In genomic region chr19:55648657-55649578, GRCh38 we compare ENCODE assay signal across 8 cellular contexts. TPM values are rescaled to one million over a fixed set of nuclear protein-coding genes. Genes with fewer than 3 reads are reported as not detected.
A peak's percentile ranks its signal among the peaks of the same experiment; 100 is the strongest.
DNase-seq lines count a peak whose midpoint lies in the region; ATAC-seq and TF ChIP-seq lines count a peak whose summit lies in the region.

No MANE protein-coding gene starts in this region.

- no TSS peak for BruUV-seq in mammary epithelial cell (replicated peaks; lab: Mats Ljungman, UMichigan)

- H3K9me3 Mint-ChIP-seq in mesothelial cell of epicardium: no peaks in the 10 kb centered on the region

- intact Hi-C loops in heart left ventricle (cut with DNase I): no loop called here
- intact Hi-C loops in cardiac septum (cut with DNase I): no loop called here
- intact Hi-C loops in mammary epithelial cell (cut with micrococcal nuclease): no loop called here
- intact Hi-C loops in uterus (cut with DNase I; ENCODE audit: low total_unique reads): loop anchor here (10.0 kb wide), 1 partner anchor 534 kb away; the partner anchor contains the start of gene PPP1R12C
- intact Hi-C loops in sciatic nerve (cut with DNase I): no loop called here

- no peaks in the 10 kb centered on the region for H3K27me3 ChIP-seq in heart left ventricle
- H3K27me3 ChIP-seq in mammary epithelial cell (ENCODE audit: insufficient read depth, low read length): no peaks in the 10 kb centered on the region
- no peaks in the 10 kb centered on the region for H3K27me3 ChIP-seq in uterus

- H3K4me1 ChIP-seq in heart left ventricle: peaks cover 4 to 45% (median 28%) of the 10 kb centered on the region in 12 donors
- peaks cover 30% of the 10 kb centered on the region for H3K4me1 ChIP-seq in mammary epithelial cell (ENCODE audit: insufficient read depth, low read length)
- peaks cover 0 to 12% of the 10 kb centered on the region in 2 donors for H3K4me1 ChIP-seq in uterus

- H3K27ac ChIP-seq in heart left ventricle: peak overlapping the region; percentile 69 to 93 (median 85)
- no peak overlapping the region for H3K27ac ChIP-seq in mammary epithelial cell (ENCODE audit: insufficient read depth, low read depth, low read length)
- H3K27ac ChIP-seq in uterus: peak overlapping the region; percentile 86

- ATAC-seq in heart left ventricle: no peak
- no peak for ATAC-seq in sciatic nerve

- no peak overlapping the region for H2AFZ ChIP-seq in mammary epithelial cell (ENCODE audit: low read depth, low read length)

- H3K79me2 ChIP-seq in mammary epithelial cell (ENCODE audit: insufficient read depth, low read length): peaks cover 20% of the 10 kb centered on the region

- no peak for DNase-seq in heart left ventricle
- DNase-seq in cardiac septum (ENCODE audit: low spot score): no peak
- no peak for DNase-seq in mammary epithelial cell
- no peak for DNase-seq in mesothelial cell of epicardium (ENCODE audit: low spot score in 2 of 2, unreplicated experiment in 2 of 2)
- no peak for DNase-seq in uterus
- no peak for DNase-seq in SKM-1 (lab: John Stamatoyannopoulos, UW; ENCODE audit: unreplicated experiment)
- no peak for DNase-seq in putamen (ENCODE audit: low spot score)
- no peak for DNase-seq in sciatic nerve (ENCODE audit: low spot score)

- no peak for TF ChIP-seq CTCF in heart left ventricle (IDR thresholded peaks at IDR 0.05)
- TF ChIP-seq CTCF in mammary epithelial cell (conservative IDR thresholded peaks at IDR 0.05 in 1 of 2, IDR thresholded peaks at IDR 0.05 in 1 of 2; ENCODE audit: extremely low read depth in 1 of 2, insufficient read depth in 1 of 2, low read depth in 1 of 2, low read length in 2 of 2): no peak
- TF ChIP-seq CTCF in mesothelial cell of epicardium (IDR thresholded peaks at IDR 0.05; ENCODE audit: unreplicated experiment): no peak
- TF ChIP-seq CTCF in uterus (IDR thresholded peaks at IDR 0.05): no peak

- CTCF ChIA-PET in mammary epithelial cell (lab: Charles Lee; ENCODE audit: low non-redundant PET): no interaction called here

- H3K4me3 ChIP-seq in heart left ventricle (peak overlapping the region; percentile 68 to 96 (median 86)), mammary epithelial cell (replicated peaks in 1 of 3; ENCODE audit: insufficient read depth in 1 of 3, low read depth in 2 of 3, low read length in 3 of 3) (peak overlapping the region; percentile 26 to 80 (median 54)), uterus (peak overlapping the region; percentile 54 to 70)

- H3K9me3 ChIP-seq in heart left ventricle (no peaks in the 10 kb centered on the region), mammary epithelial cell (replicated peaks; ENCODE audit: insufficient read depth, low read length) (no peaks in the 10 kb centered on the region), uterus (no peaks in the 10 kb centered on the region)

- H3K4me3 Mint-ChIP-seq in mesothelial cell of epicardium: peak overlapping the region; percentile 78

- WGBS in heart left ventricle, 4 donors: 38 to 47% (median 41%) methylated on average over 12 to 34 of the region's 34 CpGs
- 60% methylated on average over 23 of the region's 34 CpGs for WGBS in mammary epithelial cell (ENCODE audit: low coverage, missing lambda C conversion rate)

- H3K36me3 Mint-ChIP-seq in mesothelial cell of epicardium: peaks cover 9% of the 10 kb centered on the region

- no peaks in the 10 kb centered on the region for H3K27me3 Mint-ChIP-seq in mesothelial cell of epicardium (ENCODE audit: low read depth)

- H3K36me3 ChIP-seq in heart left ventricle (peaks cover 0 to 19% (median 13%) of the 10 kb centered on the region in 9 donors), mammary epithelial cell (ENCODE audit: insufficient read depth, low read length) (peaks cover 4% of the 10 kb centered on the region), uterus (no peaks in the 10 kb centered on the region)

- TF ChIP-seq POLR2A in heart left ventricle (IDR thresholded peaks at IDR 0.05) (no peak), uterus (IDR thresholded peaks at IDR 0.05) (no peak)

- in situ Hi-C loops in mammary epithelial cell (cut with MboI; ENCODE audit: low sequenced_read_pairs in 2 of 2): loop anchor here in 1 of 2 donors (25.0 kb wide), 1 partner anchor 512 kb away; the partner anchor contains the start of gene TNNT1

- H3K4me1 Mint-ChIP-seq in mesothelial cell of epicardium: peaks cover 37% of the 10 kb centered on the region

- peak overlapping the region; percentile 85 for H3K4me2 ChIP-seq in mammary epithelial cell (ENCODE audit: insufficient read depth, low read depth, low read length)

- peak overlapping the region; percentile 25 for H3K9ac ChIP-seq in mammary epithelial cell (ENCODE audit: insufficient read depth, low read length)

- H3K27ac Mint-ChIP-seq in mesothelial cell of epicardium: peak overlapping the region; percentile 61

- H4K20me1 ChIP-seq in mammary epithelial cell (ENCODE audit: insufficient read depth, low read length): no peaks in the 10 kb centered on the region

- dilution Hi-C loops in mammary epithelial cell (cut with HindIII; ENCODE audit: low sequenced_read_pairs): loop anchor here (10.0 kb wide), 1 partner anchor 494 kb away; the partner anchor contains the start of gene TNNI3

RNA-seq across cellular contexts. Expression of gene CCDC106, which starts 0.9 kb away (rescaled TPM):
- 10 to 100 TPM; 11.7 to 25.8 (median 16.5) TPM for total RNA-seq in heart left ventricle
- polyA plus RNA-seq in heart left ventricle: 10 to 100 TPM; 11.9 to 27.7 TPM
- total RNA-seq in cardiac septum: 15.9 TPM
- total RNA-seq in mammary epithelial cell: 1 to 10 TPM; 5.5 to 7.0 TPM
- polyA plus RNA-seq in mammary epithelial cell: 2.0 TPM
- polyA minus RNA-seq in mammary epithelial cell: 0.31 TPM
- 20.8 to 24.0 TPM (median 23.6 TPM) in 3 replicates for total RNA-seq in mesothelial cell of epicardium
- 10 to 100 TPM in 1 of 4 donors, 1 to 10 TPM in 3; 2.9 to 25.0 (median 6.7) TPM for total RNA-seq in uterus
- total RNA-seq in sciatic nerve: 14.0 TPM

RNA-seq across cellular contexts. Expression of gene ZNF581, which starts 5.5 kb away (rescaled TPM):
- 10 to 100 TPM in 2 of 9 donors, 1 to 10 TPM in 7; 4.7 to 12.7 (median 7.2) TPM for total RNA-seq in heart left ventricle
- 1 to 10 TPM; 5.5 to 9.3 TPM for polyA plus RNA-seq in heart left ventricle
- 6.5 TPM for total RNA-seq in cardiac septum
- total RNA-seq in mammary epithelial cell: 10 to 100 TPM; 19.8 to 30.4 TPM
- 18.4 TPM for polyA plus RNA-seq in mammary epithelial cell
- 13.3 TPM for polyA minus RNA-seq in mammary epithelial cell
- total RNA-seq in mesothelial cell of epicardium: 42.6 to 47.0 TPM (median 46.9 TPM) in 3 replicates
- total RNA-seq in uterus: 10 to 100 TPM in 3 of 4 donors, 1 to 10 TPM in 1; 2.8 to 30.3 (median 12.8) TPM
- total RNA-seq in sciatic nerve: 17.2 TPM

RNA-seq across cellular contexts. Expression of gene U2AF2, which starts 5.9 kb away (rescaled TPM):
- 10 to 100 TPM; 39.9 to 88.1 (median 69.9) TPM for total RNA-seq in heart left ventricle
- 100 to 1,000 TPM in 1 of 2 donors, 10 to 100 TPM in 1; 72.7 to 104 TPM for polyA plus RNA-seq in heart left ventricle
- 80.4 TPM for total RNA-seq in cardiac septum
- 100 to 1,000 TPM in 1 of 2 donors, 10 to 100 TPM in 1; 71.3 to 219 TPM for total RNA-seq in mammary epithelial cell
- polyA plus RNA-seq in mammary epithelial cell: 92.2 TPM
- polyA minus RNA-seq in mammary epithelial cell: 122 TPM
- 226 to 245 TPM (median 230 TPM) in 3 replicates for total RNA-seq in mesothelial cell of epicardium
- 100 to 1,000 TPM in 1 of 4 donors, 10 to 100 TPM in 2, 1 to 10 TPM in 1; 10.0 to 165 (median 58.1) TPM for total RNA-seq in uterus
- 127 TPM for total RNA-seq in sciatic nerve

RNA-seq across cellular contexts. Expression of gene ZNF580, which starts 8.1 kb away (rescaled TPM):
- 10 to 100 TPM; 17.0 to 41.5 (median 21.2) TPM for total RNA-seq in heart left ventricle
- 10 to 100 TPM in 1 of 2 donors, 1 to 10 TPM in 1; 8.2 to 18.4 TPM for polyA plus RNA-seq in heart left ventricle
- 29.0 TPM for total RNA-seq in cardiac septum
- total RNA-seq in mammary epithelial cell: 10 to 100 TPM in 1 of 2 donors, 1 to 10 TPM in 1; 7.5 to 30.1 TPM
- polyA plus RNA-seq in mammary epithelial cell: 6.7 TPM
- polyA minus RNA-seq in mammary epithelial cell: 42.1 TPM
- 49.6 to 53.9 TPM (median 50.9 TPM) in 3 replicates for total RNA-seq in mesothelial cell of epicardium
- 10 to 100 TPM in 3 of 4 donors, 1 to 10 TPM in 1; 4.8 to 69.8 (median 19.1) TPM for total RNA-seq in uterus
- total RNA-seq in sciatic nerve: 42.2 TPM

RNA-seq across cellular contexts. Expression of gene ZNF784, which starts 24.6 kb away (rescaled TPM):
- total RNA-seq in heart left ventricle (10 to 100 TPM in 4 of 9 donors, 1 to 10 TPM in 5; 6.7 to 15.8 (median 9.2) TPM), cardiac septum (10.9 TPM), mammary epithelial cell (1 to 10 TPM; 4.2 to 6.1 TPM), mesothelial cell of epicardium (12.8 to 13.7 TPM (median 12.9 TPM) in 3 replicates), uterus (1 to 10 TPM; 4.1 to 9.6 (median 7.4) TPM), sciatic nerve (4.0 TPM)
- polyA plus RNA-seq in heart left ventricle (10 to 100 TPM in 1 of 2 donors, 1 to 10 TPM in 1; 8.5 to 10.4 TPM), mammary epithelial cell (2.7 TPM)
- polyA minus RNA-seq in mammary epithelial cell: 6.7 TPM
